1 cellular context compared by ENCODE assay signal in genomic region chr17:48012151-48012520, GRCh38.
TF ChIP-seq lines count a peak whose summit lies in the region.

No MANE protein-coding gene starts in this region.

TF ChIP-seq in HCT116, 20 proteins besides CTCF, POLR2A, EP300 and RAD21 (continued from another document):
- TF ChIP-seq REST (IDR thresholded peaks at IDR 0.05; ENCODE audit: low read depth), result no peak
- TF ChIP-seq SIN3A (IDR thresholded peaks at IDR 0.05; ENCODE audit: low read depth), result no peak
- TF ChIP-seq FOSL1 (IDR thresholded peaks at IDR 0.05; ENCODE audit: low read depth), result no peak
- no peak for TF ChIP-seq SRF (IDR thresholded peaks at IDR 0.05; ENCODE audit: low read depth)
- TF ChIP-seq JUND (IDR thresholded peaks at IDR 0.05), result no peak
- TF ChIP-seq EZH2phosphoT487 (IDR thresholded peaks at IDR 0.05; ENCODE audit: borderline replicate concordance), result no peak
- TF ChIP-seq CEBPB (IDR thresholded peaks at IDR 0.05; ENCODE audit: low read depth), result no peak
- no peak for TF ChIP-seq ELF1 (IDR thresholded peaks at IDR 0.05; ENCODE audit: borderline replicate concordance, low read depth)
- TF ChIP-seq MAX (IDR thresholded peaks at IDR 0.05), result no peak
- no peak for TF ChIP-seq TCF7L2 (IDR thresholded peaks at IDR 0.05; ENCODE audit: borderline replicate concordance, extremely low read depth, insufficient read depth, insufficient read length)
- no peak for TF ChIP-seq SP1 (IDR thresholded peaks at IDR 0.05; ENCODE audit: low read depth)
- TF ChIP-seq YY1 (IDR thresholded peaks at IDR 0.05; ENCODE audit: extremely low read depth, insufficient replicate concordance, low read depth, low read length), result no peak
